In the genomic region with DNA sequence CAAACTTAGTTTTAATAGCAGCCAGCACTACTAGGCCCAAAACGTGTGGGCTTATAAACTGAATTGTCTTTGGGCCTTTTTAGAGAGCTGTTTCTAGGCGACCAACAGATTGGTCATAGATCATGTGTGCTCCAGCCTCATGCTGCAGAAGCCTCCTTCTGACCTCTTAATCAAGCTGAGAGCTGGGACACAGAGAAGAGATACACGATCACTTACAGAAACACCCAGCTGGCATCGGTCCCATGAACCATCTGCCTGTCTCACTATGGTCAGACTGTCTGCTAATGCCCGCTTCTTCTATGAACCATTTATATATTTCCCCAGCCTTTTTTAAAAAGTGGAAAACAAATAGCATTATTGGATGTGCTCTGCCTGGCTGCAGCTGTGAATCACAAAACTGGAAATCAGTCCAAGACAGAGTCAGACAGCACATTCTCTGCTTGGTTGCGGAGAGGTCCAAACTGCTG, we compare ENCODE assay signal across 13 cellular contexts.
DNase-seq lines count a peak whose midpoint lies in the region; ATAC-seq, FAIRE-seq and TF ChIP-seq lines count a peak whose summit lies in the region.
"Had no signal": no experiment of that assay in that cellular context is flagged by ENCODE, and none has a peak within 500 bp of the region (broad histone marks: within the 10 kb centered on the region; RNA-seq: fewer than 3 reads in every experiment).

No MANE protein-coding gene starts in this region.

- FAIRE-seq in astrocyte (lab: Jason Lieb, UNC) = no peak

- no peak overlapping the region for H2AFZ ChIP-seq in astrocyte (ENCODE audit: low read depth, low read length)

- no peak overlapping the region for H3K27ac Mint-ChIP-seq in astrocyte (ENCODE audit: unreplicated experiment)
- H3K27ac Mint-ChIP-seq: activated CD8-positive, alpha-beta memory T cell treated with anti-CD3 and anti-CD28 coated beads, Interleukin-2, amount 10 ng/mL, durations not matched to agents 7 days and 5 days; effector memory CD8-positive, alpha-beta T cell; stimulated activated effector memory CD8-positive, alpha-beta T cell treated with anti-CD3 and anti-CD28 coated beads, Interleukin-12 subunit alpha, Interleukin-12 subunit beta, amount 100 ng/mL, for 72 hours had no signal

- H3K36me3 ChIP-seq in astrocyte (ENCODE audit: insufficient read depth, low read length) = no peaks in the 10 kb centered on the region
- H3K36me3 ChIP-seq in skeletal muscle tissue (ENCODE audit: control insufficient read depth in 3 of 3, insufficient read depth in 3 of 3, low read length in 3 of 3) = no peaks in the 10 kb centered on the region
- H3K36me3 ChIP-seq: neutrophil had no signal

- no peaks in the 10 kb centered on the region for H4K20me1 ChIP-seq in astrocyte (ENCODE audit: insufficient read depth, low read length)

- ATAC-seq in activated T-cell treated with anti-CD3 and anti-CD28 coated beads, Interleukin-2, amount 50 U/mL, for 4 hours = no peak
- ATAC-seq: activated CD8-positive, alpha-beta memory T cell treated with anti-CD3 and anti-CD28 coated beads, Interleukin-2, amount 10 ng/mL, durations not matched to agents 7 days and 5 days; effector memory CD8-positive, alpha-beta T cell; stimulated activated effector memory CD8-positive, alpha-beta T cell treated with anti-CD3 and anti-CD28 coated beads, Interleukin-12 subunit alpha, Interleukin-12 subunit beta, amount 100 ng/mL, for 72 hours had no signal

- H3K9me3 ChIP-seq in astrocyte (ENCODE audit: insufficient read depth, low read depth, low read length) (no peaks in the 10 kb centered on the region), skeletal muscle tissue (ENCODE audit: control insufficient read depth in 3 of 3, low read length in 3 of 3) (no peaks in the 10 kb centered on the region)
- H3K9me3 ChIP-seq: neutrophil had no signal

- H3K4me3 ChIP-seq in astrocyte (ENCODE audit: insufficient read depth, low read depth, low read length) (no peak overlapping the region), skeletal muscle tissue (ENCODE audit: low read length in 3 of 3) (no peak overlapping the region)

- H3K4me2 ChIP-seq in astrocyte (ENCODE audit: low read length) = no peak overlapping the region

- H3K9ac ChIP-seq in astrocyte (ENCODE audit: low read length) (no peak overlapping the region), skeletal muscle tissue (ENCODE audit: low read depth in 1 of 3, low read length in 3 of 3) (peak overlapping the region in 1 of 3 donors; percentile 54)

- H3K36me3 Mint-ChIP-seq in astrocyte (ENCODE audit: low read depth, unreplicated experiment) = no peaks in the 10 kb centered on the region
- no peaks in the 10 kb centered on the region for H3K36me3 Mint-ChIP-seq in activated T-cell treated with anti-CD3 and anti-CD28 coated beads, Interleukin-2, amount 50 U/mL, for 4 hours (ENCODE audit: insufficient read depth)
- H3K36me3 Mint-ChIP-seq: activated CD8-positive, alpha-beta memory T cell treated with anti-CD3 and anti-CD28 coated beads, Interleukin-2, amount 10 ng/mL, durations not matched to agents 7 days and 5 days; stimulated activated effector memory CD8-positive, alpha-beta T cell treated with anti-CD3 and anti-CD28 coated beads, Interleukin-12 subunit alpha, Interleukin-12 subunit beta, amount 100 ng/mL, for 72 hours had no signal

- no peaks in the 10 kb centered on the region for H3K79me2 ChIP-seq in astrocyte (ENCODE audit: insufficient read depth, low read length)

- no peak overlapping the region for H3K27ac ChIP-seq in astrocyte (ENCODE audit: low read depth, low read length)
- H3K27ac ChIP-seq in skeletal muscle tissue (ENCODE audit: low read depth, low read length) = peak overlapping the region; percentile 73
- H3K27ac ChIP-seq: neutrophil had no signal

- H3K9me3 Mint-ChIP-seq in astrocyte (ENCODE audit: unreplicated experiment) = no peaks in the 10 kb centered on the region
- no peaks in the 10 kb centered on the region for H3K9me3 Mint-ChIP-seq in activated T-cell treated with anti-CD3 and anti-CD28 coated beads, Interleukin-2, amount 50 U/mL, for 4 hours
- H3K9me3 Mint-ChIP-seq: effector memory CD8-positive, alpha-beta T cell; stimulated activated effector memory CD8-positive, alpha-beta T cell treated with anti-CD3 and anti-CD28 coated beads, Interleukin-12 subunit alpha, Interleukin-12 subunit beta, amount 100 ng/mL, for 72 hours had no signal

- H3K27me3 ChIP-seq in astrocyte (ENCODE audit: insufficient read depth, low read length) (no peaks in the 10 kb centered on the region), skeletal muscle tissue (ENCODE audit: control insufficient read depth in 3 of 3, insufficient read depth in 3 of 3, low read length in 3 of 3) (no peaks in the 10 kb centered on the region)
- H3K27me3 ChIP-seq: neutrophil had no signal

- DNase-seq in NCI-H1105 (lab: John Stamatoyannopoulos, UW) (peak; percentile 45), astrocyte (ENCODE audit: low read depth) (peak; percentile 47), inferior parietal cortex (ENCODE audit: extremely low spot score) (peak; percentile 50), NOMO-1 (lab: John Stamatoyannopoulos, UW; ENCODE audit: unreplicated experiment in 2 of 2) (no peak), islet precursor cell (no peak)
- no peak for DNase-seq in activated CD4-positive, alpha-beta T cell treated with anti-CD3 and anti-CD28 coated beads, Interleukin-2, amount 50 U/mL, for 1 hour
- DNase-seq in activated T-cell treated with anti-CD3 and anti-CD28 coated beads, Interleukin-2, amount 50 U/mL, for 4 hours = no peak
- DNase-seq: activated CD8-positive, alpha-beta memory T cell treated with anti-CD3 and anti-CD28 coated beads, Interleukin-2, amount 10 ng/mL, durations not matched to agents 7 days and 5 days; effector memory CD8-positive, alpha-beta T cell; GF-D8 had no signal

- H3K4me1 ChIP-seq in astrocyte (ENCODE audit: insufficient read depth, low read length) (no peaks in the 10 kb centered on the region), skeletal muscle tissue (ENCODE audit: control insufficient read depth in 3 of 3, insufficient read depth in 3 of 3, low read length in 3 of 3) (peaks cover 14 to 18% (median 16%) of the 10 kb centered on the region in 3 donors)

- H3K4me1 Mint-ChIP-seq in astrocyte (ENCODE audit: low read depth, unreplicated experiment) = no peaks in the 10 kb centered on the region
- H3K4me1 Mint-ChIP-seq in activated T-cell treated with anti-CD3 and anti-CD28 coated beads, Interleukin-2, amount 50 U/mL, for 4 hours (ENCODE audit: low read depth) = no peaks in the 10 kb centered on the region
- H3K4me1 Mint-ChIP-seq: activated CD8-positive, alpha-beta memory T cell treated with anti-CD3 and anti-CD28 coated beads, Interleukin-2, amount 10 ng/mL, durations not matched to agents 7 days and 5 days; stimulated activated effector memory CD8-positive, alpha-beta T cell treated with anti-CD3 and anti-CD28 coated beads, Interleukin-12 subunit alpha, Interleukin-12 subunit beta, amount 100 ng/mL, for 72 hours had no signal

- no peak for TF ChIP-seq CTCF in astrocyte (IDR thresholded peaks at IDR 0.05; ENCODE audit: insufficient read depth, low read depth, low read length)

- H3K4me3 Mint-ChIP-seq in astrocyte (ENCODE audit: unreplicated experiment) = no peak overlapping the region
- no peak overlapping the region for H3K4me3 Mint-ChIP-seq in activated T-cell treated with anti-CD3 and anti-CD28 coated beads, Interleukin-2, amount 50 U/mL, for 4 hours
- H3K4me3 Mint-ChIP-seq: activated CD8-positive, alpha-beta memory T cell treated with anti-CD3 and anti-CD28 coated beads, Interleukin-2, amount 10 ng/mL, durations not matched to agents 7 days and 5 days; effector memory CD8-positive, alpha-beta T cell; stimulated activated effector memory CD8-positive, alpha-beta T cell treated with anti-CD3 and anti-CD28 coated beads, Interleukin-12 subunit alpha, Interleukin-12 subunit beta, amount 100 ng/mL, for 72 hours had no signal

- H3K27me3 Mint-ChIP-seq in astrocyte (ENCODE audit: low read depth, unreplicated experiment) = peaks cover 7% of the 10 kb centered on the region
- no peaks in the 10 kb centered on the region for H3K27me3 Mint-ChIP-seq in activated T-cell treated with anti-CD3 and anti-CD28 coated beads, Interleukin-2, amount 50 U/mL, for 4 hours (ENCODE audit: low read depth)

Comparison
In these comparisons a context has a peak if more than half of its experiments do, and no peak if none do; other contexts are left out.
1. DNase-seq: peak in NCI-H1105 (single experiment), astrocyte (single experiment) and inferior parietal cortex (single experiment); none in NOMO-1 (0 of 2), activated CD4-positive, alpha-beta T cell treated with anti-CD3 and anti-CD28 coated beads, Interleukin-2, amount 50 U/mL, for 1 hour (single experiment), islet precursor cell (single experiment) and activated T-cell treated with anti-CD3 and anti-CD28 coated beads, Interleukin-2, amount 50 U/mL, for 4 hours (single experiment).